ENCODE assay signal across 21 cellular contexts in genomic region chr15:70067011-70067410, GRCh38. TPM values are rescaled to one million over a fixed set of nuclear protein-coding genes. Genes with fewer than 3 reads are reported as not detected.
DNase-seq lines count a peak whose midpoint lies in the region; ATAC-seq and TF ChIP-seq lines count a peak whose summit lies in the region.
"Had no signal": no experiment of that assay in that cellular context is flagged by ENCODE, and none has a peak within 500 bp of the region (broad histone marks: within the 10 kb centered on the region; RNA-seq: fewer than 3 reads in every experiment).

No MANE protein-coding gene starts in this region.

- peaks cover 35% of the 10 kb centered on the region for H3K36me3 Mint-ChIP-seq in T-helper 1 cell treated with Interleukin-12 subunit alpha and Interleukin-12 subunit beta and Interleukin-4 antibody, amounts not matched to agents 30 μg/mL and 1 μg/mL, for 36 hours (ENCODE audit: low read depth)
- H3K36me3 Mint-ChIP-seq in GM23338 (ENCODE audit: low read depth): peaks cover 55% of the 10 kb centered on the region
- peaks cover 47% of the 10 kb centered on the region for H3K36me3 Mint-ChIP-seq in type B pancreatic cell

- H4K20me1 ChIP-seq in GM23338 (replicated peaks; ENCODE audit: insufficient read depth): peaks cover 23% of the 10 kb centered on the region

- peaks cover 2% of the 10 kb centered on the region for H3K4me1 Mint-ChIP-seq in T-helper 1 cell treated with Interleukin-12 subunit alpha and Interleukin-12 subunit beta and Interleukin-4 antibody, amounts not matched to agents 30 μg/mL and 1 μg/mL, for 36 hours (ENCODE audit: low read depth)
- H3K4me1 Mint-ChIP-seq in GM23338 (peaks cover 15% of the 10 kb centered on the region), type B pancreatic cell (ENCODE audit: unreplicated experiment) (peaks cover 41% of the 10 kb centered on the region)

- no peak overlapping the region for H3K4me3 Mint-ChIP-seq in T-helper 1 cell treated with Interleukin-12 subunit alpha and Interleukin-12 subunit beta and Interleukin-4 antibody, amounts not matched to agents 30 μg/mL and 1 μg/mL, for 36 hours
- no peak overlapping the region for H3K4me3 Mint-ChIP-seq in GM23338
- H3K4me3 Mint-ChIP-seq in type B pancreatic cell: peak overlapping the region; percentile 70
- H3K4me3 Mint-ChIP-seq: CD8-positive, alpha-beta T cell had no signal

- no peaks in the 10 kb centered on the region for H3K9me2 ChIP-seq in GM23338 (ENCODE audit: insufficient read depth)

- H3K27me3 ChIP-seq in GM23338 (ENCODE audit: insufficient read depth): no peaks in the 10 kb centered on the region
- H3K27me3 ChIP-seq in lower lobe of right lung (ENCODE audit: low read depth): no peaks in the 10 kb centered on the region
- H3K27me3 ChIP-seq: BE2C had no signal

- H3K36me3 ChIP-seq in GM23338 (ENCODE audit: insufficient read depth) (no peaks in the 10 kb centered on the region; the same call in none of the 2 replicates), lower lobe of right lung (peaks cover 98% of the 10 kb centered on the region)

- peak overlapping the region; percentile 56 for H3K27ac Mint-ChIP-seq in T-helper 1 cell treated with Interleukin-12 subunit alpha and Interleukin-12 subunit beta and Interleukin-4 antibody, amounts not matched to agents 30 μg/mL and 1 μg/mL, for 36 hours
- H3K27ac Mint-ChIP-seq in GM23338: 0 out of 2 replicates have a peak overlapping the region, but pooled peaks have one; percentile 17
- peak overlapping the region; percentile 78 for H3K27ac Mint-ChIP-seq in type B pancreatic cell
- H3K27ac Mint-ChIP-seq: CD8-positive, alpha-beta T cell had no signal

- H3K9me3 Mint-ChIP-seq in T-helper 1 cell treated with Interleukin-12 subunit alpha and Interleukin-12 subunit beta and Interleukin-4 antibody, amounts not matched to agents 30 μg/mL and 1 μg/mL, for 36 hours: no peaks in the 10 kb centered on the region
- H3K9me3 Mint-ChIP-seq in GM23338 (no peaks in the 10 kb centered on the region), type B pancreatic cell (no peaks in the 10 kb centered on the region)
- H3K9me3 Mint-ChIP-seq: CD8-positive, alpha-beta T cell had no signal

- H3K79me2 ChIP-seq in GM23338 (replicated peaks; ENCODE audit: insufficient read depth): peaks cover 7% of the 10 kb centered on the region

- no peak overlapping the region for H2AFZ ChIP-seq in GM23338

- H3K4me1 ChIP-seq in GM23338 (ENCODE audit: insufficient read depth) (peaks cover 6% of the 10 kb centered on the region; the same call in 1 of the 2 replicates), lower lobe of right lung (peaks cover 33% of the 10 kb centered on the region)

- H3K4me2 ChIP-seq in GM23338: no peak overlapping the region

- TF ChIP-seq CTCF in GM23338 (conservative IDR thresholded peaks at IDR 0.05; ENCODE audit: low read depth in 2 of 2): no peak
- TF ChIP-seq CTCF in lower lobe of right lung (IDR thresholded peaks at IDR 0.05): no peak
- TF ChIP-seq CTCF in type B pancreatic cell (conservative IDR thresholded peaks at IDR 0.05): no peak

- H3K27me3 Mint-ChIP-seq in T-helper 1 cell treated with Interleukin-12 subunit alpha and Interleukin-12 subunit beta and Interleukin-4 antibody, amounts not matched to agents 30 μg/mL and 1 μg/mL, for 36 hours (ENCODE audit: low read depth): no peaks in the 10 kb centered on the region
- H3K27me3 Mint-ChIP-seq in GM23338 (ENCODE audit: insufficient read depth, low read depth, poor library complexity): peaks cover 9% of the 10 kb centered on the region
- H3K27me3 Mint-ChIP-seq in type B pancreatic cell: no peaks in the 10 kb centered on the region

- no peak overlapping the region for H3K4me3 ChIP-seq in GM23338
- no peak overlapping the region for H3K4me3 ChIP-seq in lower lobe of right lung
- H3K4me3 ChIP-seq: GM12878 had no signal

- no peak for ATAC-seq in GM23338
- ATAC-seq in lower lobe of right lung: peak; percentile 25 to 60
- ATAC-seq in HG02885 (IDR thresholded peaks at IDR 0.05; ENCODE audit: poor library complexity, unreplicated experiment): no peak
- no peak for ATAC-seq in HG02973 (IDR thresholded peaks at IDR 0.05; ENCODE audit: unreplicated experiment)
- ATAC-seq: CD8-positive, alpha-beta T cell; GM12878; PC-3 had no signal

- intact Hi-C loops in lower lobe of right lung (cut with DNase I): no loop called here

- no peaks in the 10 kb centered on the region for H3F3A ChIP-seq in GM23338 (replicated peaks; ENCODE audit: low read depth)

- H3K9me3 ChIP-seq in lower lobe of right lung: no peaks in the 10 kb centered on the region
- H3K9me3 ChIP-seq: BE2C had no signal

- DNase-seq in T-helper 1 cell: no peak
- DNase-seq in GM23338 (ENCODE audit: low spot score): no peak
- DNase-seq in lower lobe of right lung: no peak
- DNase-seq in type B pancreatic cell (ENCODE audit: extremely low spot score, unreplicated experiment): no peak
- no peak for DNase-seq in CD1c-positive myeloid dendritic cell (ENCODE audit: extremely low spot score)
- DNase-seq: 8988T; BE2C; Calu3; CD8-positive, alpha-beta T cell; NCI-H1436; NCI-H2029 treated with DMSO at 0.1 percent for 48 hours; NCI-H2171; NCI-H526; PC-3; RPMI8226; SIG-M5 had no signal

- H3K27ac ChIP-seq in GM23338 (ENCODE audit: low read depth) (no peak overlapping the region), lower lobe of right lung (no peak overlapping the region)
- H3K27ac ChIP-seq: HL-60 had no signal

TF ChIP-seq in GM23338, 12 proteins besides CTCF, POLR2A, EP300 and RAD21:
- TF ChIP-seq NANOG (IDR thresholded peaks at IDR 0.05; ENCODE audit: borderline replicate concordance) (no peak), JUNB (IDR thresholded peaks at IDR 0.05; ENCODE audit: unreplicated experiment) (no peak), EZH2phosphoT487 (IDR thresholded peaks at IDR 0.05; ENCODE audit: unreplicated experiment) (no peak), EZH2 (IDR thresholded peaks at IDR 0.05; ENCODE audit: low read depth, unreplicated experiment) (no peak), ETS1 (IDR thresholded peaks at IDR 0.05) (no peak)
TF ChIP-seq in GM23338: peak in this region for 0.

RNA-seq across cellular contexts. Expression of gene TLE3, which starts 30.7 kb away (rescaled TPM):
- total RNA-seq in GM23338 (2014; rRNA removed; shearing (Covaris generic)): 55.7 and 79.5 TPM in 2 replicates
- 9.2 and 10.4 TPM in 2 replicates for polyA plus RNA-seq in GM23338 (2016; fragmentation: Nextera tagmentation; extraction: Ambion mirVana)
- 63.7 TPM for total RNA-seq in lower lobe of right lung
- total RNA-seq in type B pancreatic cell (ENCODE audit: low replicate concordance): 109 and 185 TPM in 2 replicates

Comparison
In these comparisons a context has a peak if more than half of its experiments do, and no peak if none do; other contexts are left out.
1. H3K27ac Mint-ChIP-seq: peak in every context shown above with its lines; median percentile 78 in type B pancreatic cell; 56 in T-helper 1 cell treated with Interleukin-12 subunit alpha and Interleukin-12 subunit beta and Interleukin-4 antibody, amounts not matched to agents 30 μg/mL and 1 μg/mL, for 36 hours; 17 in GM23338.
2. ATAC-seq: peak in lower lobe of right lung (2 of 2); none in GM23338 (single experiment), HG02885 (single experiment) and HG02973 (single experiment).